In the genomic region with DNA sequence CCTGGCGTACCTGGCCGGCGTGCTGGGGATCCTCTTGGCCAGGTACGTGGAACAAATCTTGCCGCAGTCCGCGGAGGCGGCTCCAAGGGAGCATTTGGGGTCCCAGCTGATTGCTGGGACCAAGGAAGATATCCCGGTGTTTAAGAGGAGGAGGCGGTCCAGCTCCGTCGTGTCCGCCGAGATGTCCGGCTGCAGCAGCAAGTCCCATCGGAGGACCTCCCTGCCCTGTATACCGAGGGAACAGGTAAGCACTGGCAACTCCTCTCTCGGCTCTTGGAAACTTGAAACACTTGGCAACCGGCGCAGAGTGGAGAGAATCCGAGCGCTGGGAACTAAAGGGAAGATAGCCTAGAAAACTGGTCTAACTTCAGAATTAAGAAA, we compare ENCODE assay signal across 10 cellular contexts. TPM values are rescaled to one million over a fixed set of nuclear protein-coding genes. Genes with fewer than 3 reads are reported as not detected.
DNase-seq lines count a peak whose midpoint lies in the region; ATAC-seq, FAIRE-seq and TF ChIP-seq lines count a peak whose summit lies in the region.
"Had no signal": no experiment of that assay in that cellular context is flagged by ENCODE, and none has a peak within 500 bp of the region (broad histone marks: within the 10 kb centered on the region; RNA-seq: fewer than 3 reads in every experiment).

No MANE protein-coding gene starts in this region.

- no peaks in the 10 kb centered on the region for H3K9me2 ChIP-seq in SK-N-SH

- no peak for TF ChIP-seq EP300 in SK-N-SH (IDR thresholded peaks at IDR 0.05; ENCODE audit: borderline replicate concordance in 1 of 2, low read depth in 1 of 2, low read length in 1 of 2)

- peaks cover 60% of the 10 kb centered on the region for H3K79me2 ChIP-seq in SK-N-SH (ENCODE audit: insufficient read depth)

- H3K27ac ChIP-seq in SK-N-SH (ENCODE audit: low read depth in 2 of 2, low read length in 1 of 2): peak overlapping the region; percentile 95 to 96
- peak overlapping the region; percentile 91 to 97 (median 96) for H3K27ac ChIP-seq in heart right ventricle

- peak overlapping the region; percentile 90 for H3K9ac ChIP-seq in SK-N-SH

- H3K4me3 ChIP-seq in SK-N-SH (ENCODE audit: low read depth in 2 of 2, low read length in 1 of 2) (peak overlapping the region; percentile 90 to 98), heart right ventricle (peak overlapping the region; percentile 41 to 84 (median 72))

- ATAC-seq in heart right ventricle: peak; percentile 2 to 56 (median 40)
- no peak for ATAC-seq in HG02588 (IDR thresholded peaks at IDR 0.05; ENCODE audit: unreplicated experiment)

- H4K20me1 ChIP-seq in SK-N-SH (ENCODE audit: insufficient read depth): no peaks in the 10 kb centered on the region; the same call in 1 of the 2 replicates

- H3K27me3 ChIP-seq in SK-N-SH (ENCODE audit: insufficient read depth): no peaks in the 10 kb centered on the region
- H3K27me3 ChIP-seq in heart right ventricle: peaks cover 0 to 59% (median 0%) of the 10 kb centered on the region in 7 donors

- peaks cover 12% of the 10 kb centered on the region for H3F3A ChIP-seq in SK-N-SH (replicated peaks; ENCODE audit: insufficient read depth)

- TF ChIP-seq RAD21 in SK-N-SH (IDR thresholded peaks at IDR 0.05; ENCODE audit: low read length): no peak

- peak overlapping the region; percentile 93 for H3K4me2 ChIP-seq in SK-N-SH

- H3K4me1 ChIP-seq in SK-N-SH (ENCODE audit: control insufficient read depth in 1 of 2, insufficient read depth in 2 of 2, low read depth in 1 of 2, low read length in 1 of 2): peaks cover 0 to 14% of the 10 kb centered on the region in 2 experiments; a peak in 3 of 4 replicates
- peaks cover 0 to 20% (median 13%) of the 10 kb centered on the region in 9 donors for H3K4me1 ChIP-seq in heart right ventricle

- TF ChIP-seq POLR2A in GM12891 (IDR thresholded peaks at IDR 0.05; ENCODE audit: low read depth, low read length): no peak

- DNase-seq in DMS53 (lab: John Stamatoyannopoulos, UW) (peak; percentile 79), SK-N-SH (peak; percentile 31), heart right ventricle (peak in 1 of 2 donors; percentile 55), pons (ENCODE audit: low spot score) (peak; percentile 9), NCI-H524 treated with DMSO at 0.1 percent for 48 hours (lab: John Stamatoyannopoulos, UW) (no peak), GM12891 (ENCODE audit: insufficient read length, low spot score) (no peak)
- DNase-seq in stimulated activated CD4-positive, alpha-beta T cell treated with anti-CD3 and anti-CD28 coated beads, Interleukin-4, amount 100 ng/mL, for 24 hours: no peak
- DNase-seq: NCI-H187 had no signal

- intact Hi-C loops in heart right ventricle (cut with DNase I): loop anchor here in 6 of 10 donors (10.0 kb wide), 4 partner anchors 175 to 625 kb away; no protein-coding TSS in a partner anchor

- CTCF ChIA-PET in SK-N-SH (lab: Yijun Ruan, JAX): interaction anchor here (0.6 to 2.0 kb wide), 7 partner anchors 10 to 628 kb away, joined by 3 to 11 read pairs (median 4); no protein-coding TSS in a partner anchor

- no peaks in the 10 kb centered on the region for H3K9me3 ChIP-seq in SK-N-SH
- no peaks in the 10 kb centered on the region for H3K9me3 ChIP-seq in heart right ventricle

- no peak for FAIRE-seq in GM12891 (lab: Jason Lieb, UNC)
- FAIRE-seq: colon had no signal

- H3K36me3 ChIP-seq in SK-N-SH (replicated peaks in 1 of 2; ENCODE audit: control insufficient read depth in 1 of 2, insufficient read depth in 2 of 2, low read length in 1 of 2) (no peaks in the 10 kb centered on the region), heart right ventricle (no peaks in the 10 kb centered on the region)

- POLR2A ChIA-PET in SK-N-SH (lab: Yijun Ruan, JAX): interaction anchor here (0.8 to 2.8 kb wide), 5 partner anchors 101 to 424 kb away, joined by 3 to 19 read pairs (median 3); no protein-coding TSS in a partner anchor

- peak overlapping the region; percentile 90; the same call in 1 of the 2 replicates for H2AFZ ChIP-seq in SK-N-SH (ENCODE audit: low read depth)

- TF ChIP-seq CTCF in SK-N-SH (IDR thresholded peaks at IDR 0.05) (no peak), heart right ventricle (IDR thresholded peaks at IDR 0.05) (no peak)

- 2% methylated on average over 13 of the region's 22 CpGs for WGBS in SK-N-SH (ENCODE audit: low lambda C conversion rate)
- WGBS in heart right ventricle, 2 donors: 1% methylated on average over 22 of the region's 22 CpGs

TF ChIP-seq in SK-N-SH, 30 proteins besides CTCF, POLR2A, EP300 and RAD21 (continues in another document):
- TF ChIP-seq MAX (IDR thresholded peaks at IDR 0.05; ENCODE audit: low read depth): no peak
- TF ChIP-seq SIN3A (IDR thresholded peaks at IDR 0.05; ENCODE audit: borderline replicate concordance, low read depth, low read length): no peak
- no peak for TF ChIP-seq RFX5 (IDR thresholded peaks at IDR 0.05; ENCODE audit: low read length)
- TF ChIP-seq PBX3 (IDR thresholded peaks at IDR 0.05): no peak
- no peak for TF ChIP-seq EZH2phosphoT487 (IDR thresholded peaks at IDR 0.05; ENCODE audit: borderline replicate concordance, low read depth)
- TF ChIP-seq ELF1 (IDR thresholded peaks at IDR 0.05): no peak
- no peak for TF ChIP-seq TAF1 (IDR thresholded peaks at IDR 0.05; ENCODE audit: borderline replicate concordance, low read depth, low read length)
- TF ChIP-seq USF2 (IDR thresholded peaks at IDR 0.05; ENCODE audit: borderline replicate concordance, low read depth, low read length): no peak
- TF ChIP-seq CHD2 (IDR thresholded peaks at IDR 0.05; ENCODE audit: low read length, partially characterized antibody): no peak
- TF ChIP-seq SMC3 (IDR thresholded peaks at IDR 0.05; ENCODE audit: low read depth, low read length): no peak

TF ChIP-seq in GM12891, 5 proteins besides CTCF, POLR2A, EP300 and RAD21:
- TF ChIP-seq PAX5 (IDR thresholded peaks at IDR 0.05; ENCODE audit: insufficient read depth, low read length, severe bottlenecking): no peak
- TF ChIP-seq TAF1 (IDR thresholded peaks at IDR 0.05; ENCODE audit: low read depth, low read length): no peak
- TF ChIP-seq POU2F2 (IDR thresholded peaks at IDR 0.05; ENCODE audit: low read depth, low read length): no peak
- TF ChIP-seq POLR2AphosphoS5 (IDR thresholded peaks at IDR 0.05; ENCODE audit: low read depth, low read length): no peak
- no peak for TF ChIP-seq SPI1 (IDR thresholded peaks at IDR 0.05; ENCODE audit: low read depth, low read length)

RNA-seq across cellular contexts. Expression of gene PDE3A, which starts 1.7 kb away (rescaled TPM):
- polyA plus RNA-seq in SK-N-SH (2012; rRNA removed) (0.67 and 0.88 TPM in 2 replicates), heart right ventricle (10 to 100 TPM; 18.8 to 51.1 TPM)
- 0.89 and 0.98 TPM in 2 replicates for polyA plus RNA-seq in SK-N-SH (2012; cell fraction: cytosol; rRNA removed)
- polyA plus RNA-seq in SK-N-SH (2012; cell fraction: nucleus; rRNA removed): 0.70 and 1.1 TPM in 2 replicates
- 100 to 1,000 TPM; 186 to 362 (median 239) TPM for total RNA-seq in heart right ventricle
- not detected for polyA plus RNA-seq in GM12891 (2012; ENCODE audit: low read depth, missing spikeins)

Comparison
In these comparisons a context has a peak if more than half of its experiments do, and no peak if none do; other contexts are left out.
1. DNase-seq: peak in DMS53 (single experiment), SK-N-SH (single experiment) and pons (single experiment); none in NCI-H524 treated with DMSO at 0.1 percent for 48 hours (single experiment), GM12891 (single experiment) and stimulated activated CD4-positive, alpha-beta T cell treated with anti-CD3 and anti-CD28 coated beads, Interleukin-4, amount 100 ng/mL, for 24 hours (single experiment).
2. RNA of gene PDE3A, which starts 1.7 kb away (polyA plus RNA-seq): 18.8 to 51.1 TPM in heart right ventricle; 0.67 to 1.1 TPM in SK-N-SH; every median in the first group is over 4 times any median in the second.